ENCODE assay signal across 1 cellular context in the genomic region with DNA sequence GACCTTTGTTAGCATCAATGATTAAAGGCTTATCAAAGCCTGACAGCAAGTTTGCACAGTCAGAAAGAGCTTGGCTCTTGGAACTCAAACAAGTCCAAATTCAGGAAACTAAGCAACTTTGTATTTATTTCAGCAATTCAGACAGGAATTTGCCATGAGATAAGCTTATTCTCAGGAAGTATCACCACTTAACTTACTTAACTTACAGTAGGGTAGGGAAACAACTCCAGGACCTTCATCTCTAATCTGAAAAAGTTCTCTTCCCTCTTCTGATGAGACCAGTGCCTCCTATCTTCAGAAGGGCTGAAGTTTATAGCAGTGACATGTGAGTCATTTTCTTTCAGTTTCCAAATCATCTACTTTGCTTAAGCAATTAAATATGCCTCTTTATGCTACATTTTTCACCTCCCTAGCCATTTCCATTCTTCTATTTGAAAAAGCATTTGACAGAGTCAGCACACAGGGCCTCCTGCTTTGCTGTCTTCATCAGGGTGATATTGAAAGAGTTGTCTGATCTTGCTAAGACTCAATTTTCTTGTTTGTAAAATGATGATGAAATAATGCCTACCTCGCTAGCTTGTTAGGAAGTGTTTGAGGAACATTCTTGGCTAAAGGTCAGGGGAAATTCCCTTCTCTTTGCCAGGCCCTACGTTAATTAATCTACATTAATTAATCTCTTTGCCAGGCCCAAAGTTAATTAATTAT.
TF ChIP-seq lines count a peak whose summit lies in the region.

No MANE protein-coding gene starts in this region.

TF ChIP-seq in GM23338, 12 proteins besides CTCF, POLR2A, EP300 and RAD21 (continued from another document):
- TF ChIP-seq, protein P1, sequence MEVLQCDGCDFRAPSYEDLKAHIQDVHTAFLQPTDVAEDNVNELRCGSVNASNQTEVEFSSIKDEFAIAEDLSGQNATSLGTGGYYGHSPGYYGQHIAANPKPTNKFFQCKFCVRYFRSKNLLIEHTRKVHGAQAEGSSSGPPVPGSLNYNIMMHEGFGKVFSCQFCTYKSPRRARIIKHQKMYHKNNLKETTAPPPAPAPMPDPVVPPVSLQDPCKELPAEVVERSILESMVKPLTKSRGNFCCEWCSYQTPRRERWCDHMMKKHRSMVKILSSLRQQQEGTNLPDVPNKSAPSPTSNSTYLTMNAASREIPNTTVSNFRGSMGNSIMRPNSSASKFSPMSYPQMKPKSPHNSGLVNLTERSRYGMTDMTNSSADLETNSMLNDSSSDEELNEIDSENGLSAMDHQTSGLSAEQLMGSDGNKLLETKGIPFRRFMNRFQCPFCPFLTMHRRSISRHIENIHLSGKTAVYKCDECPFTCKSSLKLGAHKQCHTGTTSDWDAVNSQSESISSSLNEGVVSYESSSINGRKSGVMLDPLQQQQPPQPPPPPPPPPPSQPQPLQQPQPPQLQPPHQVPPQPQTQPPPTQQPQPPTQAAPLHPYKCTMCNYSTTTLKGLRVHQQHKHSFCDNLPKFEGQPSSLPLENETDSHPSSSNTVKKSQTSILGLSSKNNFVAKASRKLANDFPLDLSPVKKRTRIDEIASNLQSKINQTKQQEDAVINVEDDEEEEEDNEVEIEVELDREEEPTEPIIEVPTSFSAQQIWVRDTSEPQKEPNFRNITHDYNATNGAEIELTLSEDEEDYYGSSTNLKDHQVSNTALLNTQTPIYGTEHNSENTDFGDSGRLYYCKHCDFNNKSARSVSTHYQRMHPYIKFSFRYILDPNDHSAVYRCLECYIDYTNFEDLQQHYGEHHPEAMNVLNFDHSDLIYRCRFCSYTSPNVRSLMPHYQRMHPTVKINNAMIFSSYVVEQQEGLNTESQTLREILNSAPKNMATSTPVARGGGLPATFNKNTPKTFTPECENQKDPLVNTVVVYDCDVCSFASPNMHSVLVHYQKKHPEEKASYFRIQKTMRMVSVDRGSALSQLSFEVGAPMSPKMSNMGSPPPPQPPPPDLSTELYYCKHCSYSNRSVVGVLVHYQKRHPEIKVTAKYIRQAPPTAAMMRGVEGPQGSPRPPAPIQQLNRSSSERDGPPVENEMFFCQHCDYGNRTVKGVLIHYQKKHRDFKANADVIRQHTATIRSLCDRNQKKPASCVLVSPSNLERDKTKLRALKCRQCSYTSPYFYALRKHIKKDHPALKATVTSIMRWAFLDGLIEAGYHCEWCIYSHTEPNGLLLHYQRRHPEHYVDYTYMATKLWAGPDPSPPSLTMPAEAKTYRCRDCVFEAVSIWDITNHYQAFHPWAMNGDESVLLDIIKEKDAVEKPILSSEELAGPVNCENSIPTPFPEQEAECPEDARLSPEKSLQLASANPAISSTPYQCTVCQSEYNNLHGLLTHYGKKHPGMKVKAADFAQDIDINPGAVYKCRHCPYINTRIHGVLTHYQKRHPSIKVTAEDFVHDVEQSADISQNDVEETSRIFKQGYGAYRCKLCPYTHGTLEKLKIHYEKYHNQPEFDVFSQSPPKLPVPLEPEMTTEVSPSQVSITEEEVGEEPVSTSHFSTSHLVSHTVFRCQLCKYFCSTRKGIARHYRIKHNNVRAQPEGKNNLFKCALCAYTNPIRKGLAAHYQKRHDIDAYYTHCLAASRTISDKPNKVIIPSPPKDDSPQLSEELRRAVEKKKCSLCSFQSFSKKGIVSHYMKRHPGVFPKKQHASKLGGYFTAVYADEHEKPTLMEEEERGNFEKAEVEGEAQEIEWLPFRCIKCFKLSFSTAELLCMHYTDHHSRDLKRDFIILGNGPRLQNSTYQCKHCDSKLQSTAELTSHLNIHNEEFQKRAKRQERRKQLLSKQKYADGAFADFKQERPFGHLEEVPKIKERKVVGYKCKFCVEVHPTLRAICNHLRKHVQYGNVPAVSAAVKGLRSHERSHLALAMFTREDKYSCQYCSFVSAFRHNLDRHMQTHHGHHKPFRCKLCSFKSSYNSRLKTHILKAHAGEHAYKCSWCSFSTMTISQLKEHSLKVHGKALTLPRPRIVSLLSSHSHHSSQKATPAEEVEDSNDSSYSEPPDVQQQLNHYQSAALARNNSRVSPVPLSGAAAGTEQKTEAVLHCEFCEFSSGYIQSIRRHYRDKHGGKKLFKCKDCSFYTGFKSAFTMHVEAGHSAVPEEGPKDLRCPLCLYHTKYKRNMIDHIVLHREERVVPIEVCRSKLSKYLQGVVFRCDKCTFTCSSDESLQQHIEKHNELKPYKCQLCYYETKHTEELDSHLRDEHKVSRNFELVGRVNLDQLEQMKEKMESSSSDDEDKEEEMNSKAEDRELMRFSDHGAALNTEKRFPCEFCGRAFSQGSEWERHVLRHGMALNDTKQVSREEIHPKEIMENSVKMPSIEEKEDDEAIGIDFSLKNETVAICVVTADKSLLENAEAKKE (CRISPR knock-in tag; IDR thresholded peaks at IDR 0.05), result no peak
- TF ChIP-seq CREB1 (CRISPR knock-in tag; IDR thresholded peaks at IDR 0.05; ENCODE audit: low read depth), result no peak
- TF ChIP-seq NANOG (IDR thresholded peaks at IDR 0.05; ENCODE audit: borderline replicate concordance), result no peak
- TF ChIP-seq, protein P2, sequence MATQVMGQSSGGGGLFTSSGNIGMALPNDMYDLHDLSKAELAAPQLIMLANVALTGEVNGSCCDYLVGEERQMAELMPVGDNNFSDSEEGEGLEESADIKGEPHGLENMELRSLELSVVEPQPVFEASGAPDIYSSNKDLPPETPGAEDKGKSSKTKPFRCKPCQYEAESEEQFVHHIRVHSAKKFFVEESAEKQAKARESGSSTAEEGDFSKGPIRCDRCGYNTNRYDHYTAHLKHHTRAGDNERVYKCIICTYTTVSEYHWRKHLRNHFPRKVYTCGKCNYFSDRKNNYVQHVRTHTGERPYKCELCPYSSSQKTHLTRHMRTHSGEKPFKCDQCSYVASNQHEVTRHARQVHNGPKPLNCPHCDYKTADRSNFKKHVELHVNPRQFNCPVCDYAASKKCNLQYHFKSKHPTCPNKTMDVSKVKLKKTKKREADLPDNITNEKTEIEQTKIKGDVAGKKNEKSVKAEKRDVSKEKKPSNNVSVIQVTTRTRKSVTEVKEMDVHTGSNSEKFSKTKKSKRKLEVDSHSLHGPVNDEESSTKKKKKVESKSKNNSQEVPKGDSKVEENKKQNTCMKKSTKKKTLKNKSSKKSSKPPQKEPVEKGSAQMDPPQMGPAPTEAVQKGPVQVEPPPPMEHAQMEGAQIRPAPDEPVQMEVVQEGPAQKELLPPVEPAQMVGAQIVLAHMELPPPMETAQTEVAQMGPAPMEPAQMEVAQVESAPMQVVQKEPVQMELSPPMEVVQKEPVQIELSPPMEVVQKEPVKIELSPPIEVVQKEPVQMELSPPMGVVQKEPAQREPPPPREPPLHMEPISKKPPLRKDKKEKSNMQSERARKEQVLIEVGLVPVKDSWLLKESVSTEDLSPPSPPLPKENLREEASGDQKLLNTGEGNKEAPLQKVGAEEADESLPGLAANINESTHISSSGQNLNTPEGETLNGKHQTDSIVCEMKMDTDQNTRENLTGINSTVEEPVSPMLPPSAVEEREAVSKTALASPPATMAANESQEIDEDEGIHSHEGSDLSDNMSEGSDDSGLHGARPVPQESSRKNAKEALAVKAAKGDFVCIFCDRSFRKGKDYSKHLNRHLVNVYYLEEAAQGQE (IDR thresholded peaks at IDR 0.05; ENCODE audit: unreplicated experiment), result no peak
TF ChIP-seq in GM23338: peak in this region for 0.
